8 cellular contexts compared by ENCODE assay signal in genomic region chr10:87817291-87817872, GRCh38. TPM values are rescaled to one million over a fixed set of nuclear protein-coding genes. Genes with fewer than 3 reads are reported as not detected.
DNase-seq lines count a peak whose midpoint lies in the region; ATAC-seq and TF ChIP-seq lines count a peak whose summit lies in the region.

No MANE protein-coding gene starts in this region.

- CTCF ChIA-PET in CD8-positive, alpha-beta T cell (lab: Charles Lee), result interaction anchor here (1.2 to 1.5 kb wide), 2 partner anchors 36 to 297 kb away, joined by 4 to 6 read pairs; no protein-coding TSS in a partner anchor

- no peaks in the 10 kb centered on the region for H3K9me3 Mint-ChIP-seq in CD8-positive, alpha-beta T cell
- no peaks in the 10 kb centered on the region for H3K9me3 Mint-ChIP-seq in activated naive CD8-positive, alpha-beta T cell treated with anti-CD3 and anti-CD28 coated beads, Interleukin-2, amount 10 ng/mL, durations not matched to agents 7 days and 5 days

- peak overlapping the region; percentile 100 for H3K27ac Mint-ChIP-seq in CD8-positive, alpha-beta T cell
- H3K27ac Mint-ChIP-seq in activated naive CD8-positive, alpha-beta T cell treated with anti-CD3 and anti-CD28 coated beads, Interleukin-2, amount 10 ng/mL, durations not matched to agents 7 days and 5 days, result peak overlapping the region; percentile 95

- H3K4me1 Mint-ChIP-seq in CD8-positive, alpha-beta T cell (ENCODE audit: low read depth), result peaks cover 48% of the 10 kb centered on the region
- peaks cover 30% of the 10 kb centered on the region for H3K4me1 Mint-ChIP-seq in activated naive CD8-positive, alpha-beta T cell treated with anti-CD3 and anti-CD28 coated beads, Interleukin-2, amount 10 ng/mL, durations not matched to agents 7 days and 5 days

- intact Hi-C loops in CD8-positive, alpha-beta T cell (cut with DNase I, micrococcal nuclease), result loop anchor here (5.0 to 10.0 kb wide), 4 partner anchors 45 to 1887 kb away; partner anchors contain the start of genes GLUD1 (in 1 of the 2), KIF20B (in 1 of the 2), LIPA (in 1 of the 2) and SHLD2 (in 1 of the 2)

- POLR2A ChIA-PET in CD8-positive, alpha-beta T cell (lab: Charles Lee), result interaction anchor here (1.0 to 2.6 kb wide), 4 partner anchors 12 to 45 kb away, joined by 3 to 30 read pairs (median 10); partner anchors contain the start of genes KLLN and PTEN
- POLR2A ChIA-PET in activated naive CD8-positive, alpha-beta T cell treated with anti-CD3 and anti-CD28 coated beads, Interleukin-2, amount 10 ng/mL, durations not matched to agents 7 days and 5 days (lab: Charles Lee), result interaction anchor here (0.9 to 3.4 kb wide), 7 partner anchors 11 to 569 kb away, joined by 3 to 40 read pairs (median 3); partner anchors contain the start of genes KLLN and PTEN

- ATAC-seq in CD8-positive, alpha-beta T cell, result peak; percentile 5
- ATAC-seq in GM19463 (IDR thresholded peaks at IDR 0.05; ENCODE audit: unreplicated experiment), result peak; percentile 11
- ATAC-seq in activated naive CD8-positive, alpha-beta T cell treated with anti-CD3 and anti-CD28 coated beads, Interleukin-2, amount 10 ng/mL, durations not matched to agents 7 days and 5 days (ENCODE audit: low read depth), result peak; percentile 34

- peak overlapping the region; percentile 89 for H3K9ac ChIP-seq in HUES48 (ENCODE audit: low read depth, low read length)
- peak overlapping the region; percentile 86 to 89 for H3K9ac ChIP-seq in stomach smooth muscle (ENCODE audit: low read length in 2 of 2)

- TF ChIP-seq CTCF in CD8-positive, alpha-beta T cell (IDR thresholded peaks at IDR 0.05), result no peak

- H3K4me3 ChIP-seq in CD8-positive, alpha-beta T cell (ENCODE audit: low read depth, low read length), result peak overlapping the region; percentile 83
- H3K4me3 ChIP-seq in HUES48 (ENCODE audit: low read depth, low read length) (peak overlapping the region; percentile 88), iPS-18c (ENCODE audit: insufficient read depth, low read depth, low read length) (peak overlapping the region; percentile 91), stomach smooth muscle (ENCODE audit: low read length in 2 of 2) (peak overlapping the region; percentile 49 to 86)

- no peaks in the 10 kb centered on the region for H3K9me3 ChIP-seq in CD8-positive, alpha-beta T cell (ENCODE audit: low read length)
- H3K9me3 ChIP-seq in HUES48 (ENCODE audit: control insufficient read depth, insufficient read depth, low read length) (no peaks in the 10 kb centered on the region), iPS-18c (ENCODE audit: control insufficient read depth, insufficient read depth, low read length) (no peaks in the 10 kb centered on the region), stomach smooth muscle (ENCODE audit: control insufficient read depth in 2 of 2, low read length in 2 of 2) (no peaks in the 10 kb centered on the region)

- H3K4me1 ChIP-seq in CD8-positive, alpha-beta T cell (ENCODE audit: insufficient read depth, low read length), result peaks cover 26% of the 10 kb centered on the region
- H3K4me1 ChIP-seq in HUES48 (ENCODE audit: control insufficient read depth, insufficient read depth, low read length), result peaks cover 15% of the 10 kb centered on the region
- H3K4me1 ChIP-seq in stomach smooth muscle (ENCODE audit: control insufficient read depth, insufficient read depth, low read length), result peaks cover 6% of the 10 kb centered on the region

- H3K36me3 ChIP-seq in CD8-positive, alpha-beta T cell (ENCODE audit: insufficient read depth, low read length), result peaks cover 3% of the 10 kb centered on the region
- H3K36me3 ChIP-seq in HUES48 (ENCODE audit: control insufficient read depth, insufficient read depth, low read length) (peaks cover 20% of the 10 kb centered on the region), stomach smooth muscle (ENCODE audit: control insufficient read depth in 2 of 2, insufficient read depth in 2 of 2, low read length in 2 of 2) (peaks cover 0 to 3% of the 10 kb centered on the region in 2 donors)

- H3K4me3 Mint-ChIP-seq in CD8-positive, alpha-beta T cell, result peak overlapping the region; percentile 94
- H3K4me3 Mint-ChIP-seq in activated naive CD8-positive, alpha-beta T cell treated with anti-CD3 and anti-CD28 coated beads, Interleukin-2, amount 10 ng/mL, durations not matched to agents 7 days and 5 days, result peak overlapping the region; percentile 89

- no peaks in the 10 kb centered on the region for H3K27me3 ChIP-seq in CD8-positive, alpha-beta T cell (ENCODE audit: insufficient read depth, low read length)
- no peaks in the 10 kb centered on the region for H3K27me3 ChIP-seq in HUES48 (ENCODE audit: control insufficient read depth, insufficient read depth, low read length)
- no peaks in the 10 kb centered on the region for H3K27me3 ChIP-seq in stomach smooth muscle (ENCODE audit: control insufficient read depth in 1 of 2, insufficient read depth in 2 of 2, low read length in 2 of 2)

- no peaks in the 10 kb centered on the region for H3K27me3 Mint-ChIP-seq in CD8-positive, alpha-beta T cell (ENCODE audit: low read depth)
- H3K27me3 Mint-ChIP-seq in activated naive CD8-positive, alpha-beta T cell treated with anti-CD3 and anti-CD28 coated beads, Interleukin-2, amount 10 ng/mL, durations not matched to agents 7 days and 5 days, result no peaks in the 10 kb centered on the region

- peaks cover 18% of the 10 kb centered on the region for H3K36me3 Mint-ChIP-seq in CD8-positive, alpha-beta T cell
- H3K36me3 Mint-ChIP-seq in activated naive CD8-positive, alpha-beta T cell treated with anti-CD3 and anti-CD28 coated beads, Interleukin-2, amount 10 ng/mL, durations not matched to agents 7 days and 5 days, result peaks cover 13% of the 10 kb centered on the region

- peak overlapping the region; percentile 89 for H3K27ac ChIP-seq in CD8-positive, alpha-beta T cell (ENCODE audit: low read depth, low read length)
- H3K27ac ChIP-seq in HUES48 (ENCODE audit: low read depth, low read length), result peak overlapping the region; percentile 96
- peak overlapping the region; percentile 62 for H3K27ac ChIP-seq in stomach smooth muscle (ENCODE audit: low read length)

- no peak for DNase-seq in CD8-positive, alpha-beta T cell
- DNase-seq in activated naive CD8-positive, alpha-beta T cell treated with anti-CD3 and anti-CD28 coated beads, Interleukin-2, amount 10 ng/mL, durations not matched to agents 7 days and 5 days, result no peak
- DNase-seq in dedifferentiated amniotic fluid mesenchymal stem cell (ENCODE audit: extremely low spot score) (no peak), mucosa of gallbladder (ENCODE audit: low spot score) (no peak)

RNA-seq across cellular contexts. Expression of gene ATAD1, which starts 0.6 kb away (rescaled TPM):
- total RNA-seq in CD8-positive, alpha-beta T cell, result 10 to 100 TPM; 36.9 to 39.0 TPM
- total RNA-seq in activated naive CD8-positive, alpha-beta T cell treated with anti-CD3 and anti-CD28 coated beads, Interleukin-2, amount 10 ng/mL, durations not matched to agents 7 days and 5 days, result 10 to 100 TPM; 45.7 to 45.9 TPM
- 39.2 TPM for total RNA-seq in mucosa of gallbladder

RNA-seq across cellular contexts. Expression of gene KLLN, which starts 46.0 kb away (rescaled TPM):
- under 1 TPM; 0.38 to 0.42 TPM for total RNA-seq in CD8-positive, alpha-beta T cell
- under 1 TPM; 0.69 to 0.71 TPM for total RNA-seq in activated naive CD8-positive, alpha-beta T cell treated with anti-CD3 and anti-CD28 coated beads, Interleukin-2, amount 10 ng/mL, durations not matched to agents 7 days and 5 days
- 0.69 TPM for total RNA-seq in mucosa of gallbladder

RNA-seq across cellular contexts. Expression of gene PTEN, which starts 46.0 kb away (rescaled TPM):
- total RNA-seq in CD8-positive, alpha-beta T cell, result 10 to 100 TPM; 57.5 to 66.1 TPM
- total RNA-seq in activated naive CD8-positive, alpha-beta T cell treated with anti-CD3 and anti-CD28 coated beads, Interleukin-2, amount 10 ng/mL, durations not matched to agents 7 days and 5 days, result 10 to 100 TPM; 81.9 to 97.1 TPM
- 89.9 TPM for total RNA-seq in mucosa of gallbladder
